11 cellular contexts compared by ENCODE assay signal in the genomic region with DNA sequence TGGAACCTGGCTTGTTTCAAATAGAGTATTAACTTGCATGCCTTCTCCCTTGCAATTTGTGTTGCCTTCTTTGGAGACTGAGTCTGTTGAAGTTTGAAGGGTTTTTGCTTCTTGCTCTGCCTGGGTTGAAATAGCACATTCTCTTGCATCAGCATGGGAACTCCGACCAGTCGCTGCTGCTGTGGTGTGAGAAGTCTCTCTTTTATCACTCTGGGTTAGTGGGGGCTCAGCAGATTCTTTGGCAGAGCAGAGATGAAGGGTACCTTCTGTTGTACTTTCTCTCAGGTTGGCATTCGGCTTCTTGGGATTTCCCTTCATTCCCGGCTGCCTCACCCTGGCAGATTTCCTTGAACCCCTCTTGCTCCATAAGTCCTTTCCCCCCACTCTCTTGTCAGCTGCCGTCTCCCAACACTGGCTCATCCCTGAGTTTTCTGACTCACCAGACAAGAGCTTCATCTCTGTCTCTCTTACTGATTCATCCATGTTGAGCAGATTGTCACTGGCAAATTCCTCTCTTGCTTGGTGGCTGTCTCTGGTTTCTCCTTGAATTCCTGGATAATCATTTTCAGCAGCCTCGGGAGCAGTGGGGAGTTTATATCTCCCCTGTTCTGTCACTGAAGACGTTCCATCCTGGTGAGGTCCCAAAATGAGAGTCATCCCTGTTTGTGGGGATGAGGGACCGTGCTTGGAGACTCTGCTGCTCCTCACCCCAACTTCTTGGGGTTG.
A peak's percentile ranks its signal among the peaks of the same experiment; 100 is the strongest.
DNase-seq lines count a peak whose midpoint lies in the region; ATAC-seq lines count a peak whose summit lies in the region.
"Had no signal": no experiment of that assay in that cellular context is flagged by ENCODE, and none has a peak within 500 bp of the region (broad histone marks: within the 10 kb centered on the region; RNA-seq: fewer than 3 reads in every experiment).

No MANE protein-coding gene starts in this region.

- DNase-seq in activated naive CD4-positive, alpha-beta T cell treated with Interleukin-2 at 50 U/mL for 16 hours = no peak
- DNase-seq in adipocyte (ENCODE audit: low read depth) (peak; percentile 83), islet precursor cell (peak; percentile 92)
- DNase-seq in stimulated activated naive CD8-positive, alpha-beta T cell treated with anti-CD3 and anti-CD28 coated beads, Interleukin-15, amount 100 ng/mL, for 72 hours = peak in 1 of 2 donors; percentile 56
- DNase-seq in activated CD4-positive, alpha-beta T cell treated with anti-CD3 and anti-CD28 coated beads, Interleukin-2, amount 50 U/mL, for 1 hour = no peak
- DNase-seq in NK-92 treated with Interleukin-12 subunit alpha and Interleukin-12 subunit beta, amount 100 ng/mL, for 24 hours (lab: John Stamatoyannopoulos, UW) = no peak
- DNase-seq: CD8-positive, alpha-beta T cell; tibial artery had no signal

- H3K4me3 Mint-ChIP-seq in activated naive CD4-positive, alpha-beta T cell treated with anti-CD3 and anti-CD28 coated beads, Interleukin-2, amount 50 U/mL, for 24 hours = peak overlapping the region; percentile 75
- peak overlapping the region; percentile 71 to 82 for H3K4me3 Mint-ChIP-seq in stimulated activated naive CD8-positive, alpha-beta T cell treated with anti-CD3 and anti-CD28 coated beads, Interleukin-15, amount 100 ng/mL, for 72 hours
- H3K4me3 Mint-ChIP-seq: CD8-positive, alpha-beta T cell had no signal

- no peaks in the 10 kb centered on the region for H3K36me3 Mint-ChIP-seq in activated naive CD4-positive, alpha-beta T cell treated with anti-CD3 and anti-CD28 coated beads, Interleukin-2, amount 50 U/mL, for 24 hours
- H3K36me3 Mint-ChIP-seq: CD8-positive, alpha-beta T cell had no signal

- peak overlapping the region; percentile 88 for H3K9ac ChIP-seq in adipocyte (ENCODE audit: low read length)

- peak overlapping the region; percentile 81 for H3K4me3 ChIP-seq in adipocyte (ENCODE audit: low read length)
- H3K4me3 ChIP-seq: gastroesophageal sphincter, tibial artery had no signal

- no peaks in the 10 kb centered on the region for H3K27me3 Mint-ChIP-seq in activated naive CD4-positive, alpha-beta T cell treated with anti-CD3 and anti-CD28 coated beads, Interleukin-2, amount 50 U/mL, for 24 hours
- H3K27me3 Mint-ChIP-seq in stimulated activated naive CD8-positive, alpha-beta T cell treated with anti-CD3 and anti-CD28 coated beads, Interleukin-15, amount 100 ng/mL, for 72 hours = no peaks in the 10 kb centered on the region

- ATAC-seq in stimulated activated naive CD8-positive, alpha-beta T cell treated with anti-CD3 and anti-CD28 coated beads, Interleukin-15, amount 100 ng/mL, for 72 hours = peak; percentile 87
- ATAC-seq in HG03442 (IDR thresholded peaks at IDR 0.05; ENCODE audit: unreplicated experiment) = no peak
- ATAC-seq: CD8-positive, alpha-beta T cell; gastroesophageal sphincter had no signal

- no peaks in the 10 kb centered on the region for H3K27me3 ChIP-seq in adipocyte (replicated peaks; ENCODE audit: control insufficient read depth, insufficient read depth, low read length)
- H3K27me3 ChIP-seq: tibial artery had no signal

- no peaks in the 10 kb centered on the region for H3K9me3 ChIP-seq in adipocyte (ENCODE audit: control insufficient read depth, low read length)
- H3K9me3 ChIP-seq: gastroesophageal sphincter, tibial artery had no signal

- peaks cover 27% of the 10 kb centered on the region for H3K4me1 ChIP-seq in adipocyte (ENCODE audit: control insufficient read depth, insufficient read depth, low read length)
- H3K4me1 ChIP-seq: gastroesophageal sphincter, tibial artery had no signal

- peaks cover 42% of the 10 kb centered on the region for H3K4me1 Mint-ChIP-seq in activated naive CD4-positive, alpha-beta T cell treated with anti-CD3 and anti-CD28 coated beads, Interleukin-2, amount 50 U/mL, for 24 hours
- peaks cover 26% of the 10 kb centered on the region for H3K4me1 Mint-ChIP-seq in stimulated activated naive CD8-positive, alpha-beta T cell treated with anti-CD3 and anti-CD28 coated beads, Interleukin-15, amount 100 ng/mL, for 72 hours

- peak overlapping the region; percentile 71 for H3K27ac Mint-ChIP-seq in activated naive CD4-positive, alpha-beta T cell treated with anti-CD3 and anti-CD28 coated beads, Interleukin-2, amount 50 U/mL, for 24 hours
- peak overlapping the region; percentile 68 to 94 for H3K27ac Mint-ChIP-seq in stimulated activated naive CD8-positive, alpha-beta T cell treated with anti-CD3 and anti-CD28 coated beads, Interleukin-15, amount 100 ng/mL, for 72 hours

- H3K9me3 Mint-ChIP-seq in activated naive CD4-positive, alpha-beta T cell treated with anti-CD3 and anti-CD28 coated beads, Interleukin-2, amount 50 U/mL, for 24 hours = no peaks in the 10 kb centered on the region
- H3K9me3 Mint-ChIP-seq in stimulated activated naive CD8-positive, alpha-beta T cell treated with anti-CD3 and anti-CD28 coated beads, Interleukin-15, amount 100 ng/mL, for 72 hours = peaks cover 0 to 9% of the 10 kb centered on the region in 2 donors
- H3K9me3 Mint-ChIP-seq: CD8-positive, alpha-beta T cell had no signal

- no peaks in the 10 kb centered on the region for H3K36me3 ChIP-seq in adipocyte (ENCODE audit: control insufficient read depth, insufficient read depth, low read length, severe bottlenecking)
- H3K36me3 ChIP-seq: gastroesophageal sphincter, tibial artery had no signal

Comparison
In these comparisons a context has a peak if more than half of its experiments do, and no peak if none do; other contexts are left out.
1. DNase-seq: peak in adipocyte (single experiment) and islet precursor cell (single experiment); none in activated naive CD4-positive, alpha-beta T cell treated with Interleukin-2 at 50 U/mL for 16 hours (single experiment), activated CD4-positive, alpha-beta T cell treated with anti-CD3 and anti-CD28 coated beads, Interleukin-2, amount 50 U/mL, for 1 hour (single experiment) and NK-92 treated with Interleukin-12 subunit alpha and Interleukin-12 subunit beta, amount 100 ng/mL, for 24 hours (single experiment).